In genomic region chr2:23138686-23139085, GRCh38 we compare ENCODE assay signal across 3 cellular contexts.
"Had no signal": no experiment of that assay in that cellular context is flagged by ENCODE, and none has a peak within 500 bp of the region (broad histone marks: within the 10 kb centered on the region; RNA-seq: fewer than 3 reads in every experiment).

No MANE protein-coding gene starts in this region.

- H3K4me3 ChIP-seq: GM12878 had no signal

- ATAC-seq: GM12878 had no signal

- DNase-seq: GDM1, GF-D8 had no signal
